Comparison of ENCODE assay signal across 17 cellular contexts in genomic region chr18:3611313-3612038, GRCh38.
DNase-seq lines count a peak whose midpoint lies in the region; ATAC-seq and TF ChIP-seq lines count a peak whose summit lies in the region.
"Had no signal": no experiment of that assay in that cellular context is flagged by ENCODE, and none has a peak within 500 bp of the region (broad histone marks: within the 10 kb centered on the region; RNA-seq: fewer than 3 reads in every experiment).

No MANE protein-coding gene starts in this region.

- no peak for ATAC-seq in natural killer cell treated with Interleukin-12 subunit alpha and Interleukin-12 subunit beta and Interleukin-15 and Interleukin-18, amount 100 ng/mL, for 72 hours
- no peak for ATAC-seq in HG03025 (IDR thresholded peaks at IDR 0.05; ENCODE audit: low FRiP score, unreplicated experiment)
- ATAC-seq: body of pancreas; effector memory CD8-positive, alpha-beta T cell; pancreas had no signal

- H3K36me3 Mint-ChIP-seq in Caco-2 (ENCODE audit: insufficient read depth, unreplicated experiment): peaks cover 32% of the 10 kb centered on the region
- peaks cover 20% of the 10 kb centered on the region for H3K36me3 Mint-ChIP-seq in neural progenitor cell
- H3K36me3 Mint-ChIP-seq in natural killer cell treated with Interleukin-12 subunit alpha and Interleukin-12 subunit beta and Interleukin-15 and Interleukin-18, amount 100 ng/mL, for 72 hours: no peaks in the 10 kb centered on the region

- POLR2A ChIA-PET in Caco-2 (lab: Charles Lee): interaction anchor here (1.3 kb wide), 1 partner anchor 13 kb away, joined by 3 read pairs; no protein-coding TSS in a partner anchor

- no peak overlapping the region for H3K4me3 ChIP-seq in Caco-2 (ENCODE audit: low read depth, low read length)
- no peak overlapping the region for H3K4me3 ChIP-seq in HUES64 (ENCODE audit: low read length)
- H3K4me3 ChIP-seq in choroid plexus epithelial cell (ENCODE audit: low read depth, low read length): no peak overlapping the region
- no peak overlapping the region for H3K4me3 ChIP-seq in neural progenitor cell
- H3K4me3 ChIP-seq: BLaER1, body of pancreas, pancreas had no signal

- DNase-seq in Caco-2: no peak
- DNase-seq in choroid plexus epithelial cell (ENCODE audit: low read depth): no peak
- no peak for DNase-seq in neural progenitor cell (ENCODE audit: low spot score)
- DNase-seq in natural killer cell treated with Interleukin-12 subunit alpha and Interleukin-12 subunit beta and Interleukin-15 and Interleukin-18, amount 100 ng/mL, for 72 hours (ENCODE audit: low spot score): no peak
- DNase-seq in NCI-H2107 (lab: John Stamatoyannopoulos, UW): no peak
- DNase-seq in midbrain (lab: John Stamatoyannopoulos, UW): no peak
- DNase-seq: activated gamma-delta T cell treated with Interleukin-2 at 50 U/mL for 16 hours; body of pancreas; DND-41; effector memory CD8-positive, alpha-beta T cell; NCI-H2227 treated with DMSO at 0.1 percent for 48 hours; pancreas; SW 1271; WERI-Rb-1 had no signal

- H3K4me3 Mint-ChIP-seq in Caco-2 (ENCODE audit: unreplicated experiment) (no peak overlapping the region), neural progenitor cell (peak overlapping the region; percentile 62)
- H3K4me3 Mint-ChIP-seq in natural killer cell treated with Interleukin-12 subunit alpha and Interleukin-12 subunit beta and Interleukin-15 and Interleukin-18, amount 100 ng/mL, for 72 hours: no peak overlapping the region
- H3K4me3 Mint-ChIP-seq: effector memory CD8-positive, alpha-beta T cell had no signal

- H3K27ac ChIP-seq in HUES64 (ENCODE audit: low read depth, low read length) (peak overlapping the region; percentile 63), neural progenitor cell (peak overlapping the region; percentile 51)
- H3K27ac ChIP-seq: BLaER1, body of pancreas, pancreas, WERI-Rb-1 had no signal

- H3K27ac Mint-ChIP-seq in Caco-2 (ENCODE audit: unreplicated experiment) (peak overlapping the region; percentile 36), neural progenitor cell (peak overlapping the region; percentile 97)
- peak overlapping the region in 1 of 2 donors; percentile 5 for H3K27ac Mint-ChIP-seq in natural killer cell treated with Interleukin-12 subunit alpha and Interleukin-12 subunit beta and Interleukin-15 and Interleukin-18, amount 100 ng/mL, for 72 hours
- H3K27ac Mint-ChIP-seq: effector memory CD8-positive, alpha-beta T cell had no signal

- no peak overlapping the region for H2AFZ ChIP-seq in neural progenitor cell (replicated peaks)

- 53% methylated on average over 15 of the region's 15 CpGs for WGBS in HUES64

- H3K27me3 Mint-ChIP-seq in Caco-2 (ENCODE audit: insufficient read depth, unreplicated experiment): no peaks in the 10 kb centered on the region
- peaks cover 6% of the 10 kb centered on the region for H3K27me3 Mint-ChIP-seq in neural progenitor cell (ENCODE audit: insufficient read depth, low read depth)
- no peaks in the 10 kb centered on the region for H3K27me3 Mint-ChIP-seq in natural killer cell treated with Interleukin-12 subunit alpha and Interleukin-12 subunit beta and Interleukin-15 and Interleukin-18, amount 100 ng/mL, for 72 hours
- H3K27me3 Mint-ChIP-seq: effector memory CD8-positive, alpha-beta T cell had no signal

- no peaks in the 10 kb centered on the region for H3K9me3 Mint-ChIP-seq in Caco-2 (ENCODE audit: unreplicated experiment)
- H3K9me3 Mint-ChIP-seq in neural progenitor cell: peaks cover 2% of the 10 kb centered on the region
- no peaks in the 10 kb centered on the region for H3K9me3 Mint-ChIP-seq in natural killer cell treated with Interleukin-12 subunit alpha and Interleukin-12 subunit beta and Interleukin-15 and Interleukin-18, amount 100 ng/mL, for 72 hours
- H3K9me3 Mint-ChIP-seq: effector memory CD8-positive, alpha-beta T cell had no signal

- H3K4me1 ChIP-seq in Caco-2 (peaks cover 52% of the 10 kb centered on the region), HUES64 (ENCODE audit: insufficient read depth, low read length) (peaks cover 20% of the 10 kb centered on the region), neural progenitor cell (peaks cover 39% of the 10 kb centered on the region)
- H3K4me1 ChIP-seq: body of pancreas had no signal

- peaks cover 34% of the 10 kb centered on the region for H3F3A ChIP-seq in neural progenitor cell (ENCODE audit: low read depth)

- no peak for TF ChIP-seq CTCF in Caco-2 (IDR thresholded peaks at IDR 0.05; ENCODE audit: insufficient read depth in 1 of 2, low read depth in 1 of 2, low read length in 1 of 2, severe bottlenecking in 1 of 2, unreplicated experiment in 1 of 2)
- peak; percentile 0 for TF ChIP-seq CTCF in choroid plexus epithelial cell (conservative IDR thresholded peaks at IDR 0.05; ENCODE audit: low read depth, low read length)
- TF ChIP-seq CTCF in neural progenitor cell (IDR thresholded peaks at IDR 0.05): no peak

- H3K4me1 Mint-ChIP-seq in Caco-2 (ENCODE audit: low read depth, unreplicated experiment) (peaks cover 36% of the 10 kb centered on the region), neural progenitor cell (peaks cover 68% of the 10 kb centered on the region)
- H3K4me1 Mint-ChIP-seq in natural killer cell treated with Interleukin-12 subunit alpha and Interleukin-12 subunit beta and Interleukin-15 and Interleukin-18, amount 100 ng/mL, for 72 hours (ENCODE audit: low read depth in 2 of 2): peaks cover 6 to 7% of the 10 kb centered on the region in 2 donors

- H3K36me3 ChIP-seq in Caco-2 (ENCODE audit: control insufficient read depth, insufficient read depth, low read length) (peaks cover 1% of the 10 kb centered on the region), HUES64 (ENCODE audit: insufficient read depth, low read length) (peaks cover 23% of the 10 kb centered on the region), neural progenitor cell (no peaks in the 10 kb centered on the region)
- H3K36me3 ChIP-seq: BLaER1, pancreas, WERI-Rb-1 had no signal

- H3K79me2 ChIP-seq in neural progenitor cell (ENCODE audit: low read depth): peaks cover 31% of the 10 kb centered on the region

- H3K9ac ChIP-seq in HUES64 (ENCODE audit: low read depth, low read length) (peak overlapping the region; percentile 22; the same call in 1 of the 2 replicates), neural progenitor cell (no peak overlapping the region)
- H3K9ac ChIP-seq: BLaER1 had no signal

- no peaks in the 10 kb centered on the region for H3K9me3 ChIP-seq in Caco-2
- H3K9me3 ChIP-seq in HUES64 (ENCODE audit: insufficient read depth, low read depth, low read length): no peaks in the 10 kb centered on the region
- H3K9me3 ChIP-seq in neural progenitor cell (ENCODE audit: low read depth): no peaks in the 10 kb centered on the region
- H3K9me3 ChIP-seq: BLaER1, body of pancreas, pancreas had no signal

- CTCF ChIA-PET in Caco-2 (lab: Charles Lee): interaction anchor here (0.6 kb wide), 1 partner anchor 44 kb away, joined by 3 read pairs; no protein-coding TSS in a partner anchor

- no peaks in the 10 kb centered on the region for H3K27me3 ChIP-seq in Caco-2 (replicated peaks; ENCODE audit: control insufficient read depth, insufficient read depth, low read length)
- H3K27me3 ChIP-seq in HUES64 (ENCODE audit: insufficient read depth, low read length): no peaks in the 10 kb centered on the region
- no peaks in the 10 kb centered on the region for H3K27me3 ChIP-seq in neural progenitor cell
- H3K27me3 ChIP-seq: BLaER1, body of pancreas, pancreas had no signal

- intact Hi-C loops in Caco-2 (cut with micrococcal nuclease; ENCODE audit: unreplicated experiment): no loop called here

- no TSS peak for BruUV-seq in Caco-2 (replicated peaks; lab: Mats Ljungman, UMichigan)

- H4K20me1 ChIP-seq in neural progenitor cell (ENCODE audit: low read depth): no peaks in the 10 kb centered on the region
- H4K20me1 ChIP-seq: BLaER1 had no signal

- H3K4me2 ChIP-seq in neural progenitor cell: no peak overlapping the region
- H3K4me2 ChIP-seq: BLaER1 had no signal
